ENCODE assay signal across 22 cellular contexts in the genomic region with DNA sequence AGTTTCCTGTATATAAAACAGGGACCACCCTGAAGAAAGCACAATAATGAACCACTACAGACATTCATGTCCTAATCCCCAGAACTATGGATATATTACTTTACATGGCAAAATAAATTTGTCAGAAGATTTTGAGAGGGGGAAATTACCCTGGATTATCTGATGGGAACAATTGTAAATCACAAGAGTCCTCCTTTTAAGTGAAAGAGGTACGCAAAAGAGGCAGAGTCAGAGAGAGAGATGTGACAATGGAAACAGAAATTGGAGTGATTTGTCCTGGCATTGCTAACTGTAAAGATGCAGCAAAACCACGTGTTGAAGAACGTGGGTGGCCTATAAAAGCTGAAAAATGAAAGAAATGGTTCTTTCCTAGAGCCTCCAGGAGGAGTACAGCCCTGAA.
"Had no signal": no experiment of that assay in that cellular context is flagged by ENCODE, and none has a peak within 500 bp of the region (broad histone marks: within the 10 kb centered on the region; RNA-seq: fewer than 3 reads in every experiment).

No MANE protein-coding gene starts in this region.

- H3K9me3 ChIP-seq: colonic mucosa, lower lobe of right lung had no signal

- ATAC-seq: left lobe of liver; lower lobe of right lung; stimulated activated memory B cell treated with anti-CD40 and anti-IgM and Interleukin-4, amounts not matched to agents 10 μg/mL and 1 μg/mL and 100 μg/mL, for 72 hours had no signal

- H3K4me1 ChIP-seq: colonic mucosa, lower lobe of right lung, sigmoid colon, stomach, suprapubic skin had no signal

- H3K4me3 ChIP-seq: colonic mucosa, lower lobe of right lung, sigmoid colon, smooth muscle cell, stomach, suprapubic skin, tibial nerve had no signal

- H3K27ac ChIP-seq: colonic mucosa, epithelial cell of prostate, lower lobe of right lung, sigmoid colon, stomach, suprapubic skin, tibial nerve had no signal

- H3K27me3 ChIP-seq: colonic mucosa, sigmoid colon, stomach, suprapubic skin, tibial nerve had no signal

- H3K36me3 ChIP-seq: colonic mucosa, lower lobe of right lung, sigmoid colon, stomach, suprapubic skin, tibial nerve had no signal

- DNase-seq: activated CD4-positive, alpha-beta T cell treated with anti-CD3 and anti-CD28 coated beads for 4 hours; activated CD4-positive, alpha-beta T cell treated with anti-CD3 and anti-CD28 coated beads, Interleukin-2, amount 50 U/mL, for 48 hours; activated CD4-positive, CD25-positive, alpha-beta regulatory T cell; activated naive CD4-positive, alpha-beta T cell treated with Interleukin-2 at 50 U/mL for 16 hours; activated naive CD8-positive, alpha-beta T cell treated with anti-CD3 and anti-CD28 coated beads for 36 hours; activated T-cell treated with anti-CD3 and anti-CD28 coated beads, Interleukin-2, amount 50 U/mL, for 48 hours; amniotic stem cell; colonic mucosa; endodermal cell; kidney; lower lobe of right lung; mesendoderm; naive B cell; sigmoid colon; stimulated activated CD4-positive, alpha-beta T cell treated with anti-CD3 and anti-CD28 coated beads, Interleukin-15, amount 100 ng/mL, for 24 hours; stomach had no signal

- H3K4me2 ChIP-seq: smooth muscle cell had no signal
